In the genomic region with DNA sequence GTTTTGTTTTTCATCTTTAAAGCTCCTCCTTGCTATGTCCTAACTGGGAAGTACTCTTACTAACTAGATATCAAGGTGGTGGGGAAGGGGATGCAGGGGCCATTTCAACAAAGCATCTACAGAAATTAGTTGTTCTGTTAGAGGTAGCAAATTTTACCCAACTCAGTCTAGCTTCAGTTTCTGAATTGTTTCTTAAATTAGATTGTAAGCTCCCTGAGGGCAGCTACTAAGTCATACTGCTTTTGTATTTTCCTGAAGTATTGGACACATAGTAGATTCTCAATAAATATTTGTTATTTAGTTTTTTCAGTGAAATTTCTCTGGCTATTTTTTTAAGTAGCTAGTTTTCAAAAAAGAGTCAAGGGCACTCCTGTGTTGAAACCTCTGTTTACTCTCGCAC, we compare ENCODE assay signal across 9 cellular contexts. TPM values are rescaled to one million over a fixed set of nuclear protein-coding genes. Genes with fewer than 3 reads are reported as not detected.
DNase-seq lines count a peak whose midpoint lies in the region; ATAC-seq and TF ChIP-seq lines count a peak whose summit lies in the region.
"Had no signal": no experiment of that assay in that cellular context is flagged by ENCODE, and none has a peak within 500 bp of the region (broad histone marks: within the 10 kb centered on the region; RNA-seq: fewer than 3 reads in every experiment).

No MANE protein-coding gene starts in this region.

- no peaks in the 10 kb centered on the region for H3F3A ChIP-seq in DOHH2 (ENCODE audit: control insufficient read depth, insufficient read depth)

- TF ChIP-seq CTCF in DOHH2 (IDR thresholded peaks at IDR 0.05; ENCODE audit: low read depth, low read length, poor library complexity, severe bottlenecking), result no peak
- TF ChIP-seq CTCF in OCI-LY3 (IDR thresholded peaks at IDR 0.05; ENCODE audit: low read depth, low read length), result no peak

- no peak overlapping the region for H2BK5ac ChIP-seq in trophoblast cell (ENCODE audit: low read depth, low read length, poor library complexity)

- H3K79me2 ChIP-seq in DOHH2 (ENCODE audit: control insufficient read depth, low read length), result peaks cover 97% of the 10 kb centered on the region
- peaks cover 97% of the 10 kb centered on the region for H3K79me2 ChIP-seq in OCI-LY3 (ENCODE audit: low read length)
- H3K79me2 ChIP-seq in trophoblast cell (ENCODE audit: control insufficient read depth, insufficient read depth, low read length, poor library complexity), result peaks cover 20% of the 10 kb centered on the region

- no peak overlapping the region for H2BK12ac ChIP-seq in trophoblast cell (ENCODE audit: low read length)

- H3K4me2 ChIP-seq in DOHH2 (ENCODE audit: low read length), result peak overlapping the region; percentile 72
- peak overlapping the region; percentile 93 for H3K4me2 ChIP-seq in OCI-LY3 (ENCODE audit: low read length)
- H3K4me2 ChIP-seq in trophoblast cell (ENCODE audit: low read length), result peak overlapping the region; percentile 44

- H3K9ac ChIP-seq in OCI-LY3 (ENCODE audit: low read length) (0 out of 2 replicates have a peak overlapping the region, but pooled peaks have one; percentile 94), endocrine pancreas (ENCODE audit: control insufficient read depth, insufficient read depth, low read length) (no peak overlapping the region), trophoblast cell (ENCODE audit: low read length) (no peak overlapping the region)

- H3K4me1 ChIP-seq in DOHH2 (ENCODE audit: control insufficient read depth, low read length) (peaks cover 46% of the 10 kb centered on the region), OCI-LY3 (ENCODE audit: low read length) (peaks cover 41% of the 10 kb centered on the region), endocrine pancreas (ENCODE audit: control insufficient read depth, insufficient read depth, low read length) (peaks cover 42% of the 10 kb centered on the region), trophoblast cell (ENCODE audit: control insufficient read depth in 1 of 2, insufficient read depth in 2 of 2, low read length in 2 of 2) (peaks cover 2 to 4% of the 10 kb centered on the region in 2 experiments)

- peaks cover 13% of the 10 kb centered on the region for H3K79me1 ChIP-seq in trophoblast cell (ENCODE audit: low read length)

- no peak overlapping the region for H2AK5ac ChIP-seq in trophoblast cell (ENCODE audit: low read length)

- H3K9me3 ChIP-seq in DOHH2 (ENCODE audit: control insufficient read depth, insufficient read depth, low read length) (peaks cover 3% of the 10 kb centered on the region; the same call in 1 of the 2 replicates), OCI-LY3 (ENCODE audit: insufficient read depth, low read length) (no peaks in the 10 kb centered on the region), endocrine pancreas (ENCODE audit: control insufficient read depth, low read length) (no peaks in the 10 kb centered on the region), trophoblast cell (ENCODE audit: insufficient read depth, low read depth, low read length) (no peaks in the 10 kb centered on the region)

- H3K27me3 ChIP-seq in DOHH2 (ENCODE audit: control insufficient read depth, low read length) (no peaks in the 10 kb centered on the region), OCI-LY3 (ENCODE audit: low read depth, low read length) (no peaks in the 10 kb centered on the region), endocrine pancreas (ENCODE audit: control insufficient read depth, insufficient read depth, low read length) (no peaks in the 10 kb centered on the region), trophoblast cell (ENCODE audit: insufficient read depth, low read length) (no peaks in the 10 kb centered on the region)

- no peak overlapping the region for H2BK120ac ChIP-seq in trophoblast cell (ENCODE audit: insufficient read depth, low read length, poor library complexity)

- no peak overlapping the region for H4K8ac ChIP-seq in trophoblast cell (ENCODE audit: low read depth, low read length)

- H4K12ac ChIP-seq in trophoblast cell (ENCODE audit: low read depth, low read length), result no peak overlapping the region

- H3K4ac ChIP-seq in trophoblast cell (ENCODE audit: low read depth, low read length), result peak overlapping the region; percentile 91

- H3K36me3 ChIP-seq in DOHH2 (ENCODE audit: control insufficient read depth, low read length), result peaks cover 92% of the 10 kb centered on the region
- H3K36me3 ChIP-seq in OCI-LY3 (replicated peaks; ENCODE audit: low read depth, low read length), result peaks cover 65% of the 10 kb centered on the region
- peaks cover 2% of the 10 kb centered on the region for H3K36me3 ChIP-seq in endocrine pancreas (ENCODE audit: control insufficient read depth, insufficient read depth, low read length)
- H3K36me3 ChIP-seq in trophoblast cell (ENCODE audit: control insufficient read depth in 1 of 2, insufficient read depth in 2 of 2, low read length in 2 of 2), result peaks cover 11 to 25% of the 10 kb centered on the region in 2 experiments

- H3K4me3 ChIP-seq in DOHH2 (ENCODE audit: low read length) (peak overlapping the region; percentile 72), OCI-LY3 (ENCODE audit: low read length) (peak overlapping the region; percentile 83), endocrine pancreas (ENCODE audit: control insufficient read depth, insufficient read depth, low read length) (peak overlapping the region; percentile 85), trophoblast cell (ENCODE audit: low read depth, low read length) (no peak overlapping the region)

- no peak for ATAC-seq in GM21367 (IDR thresholded peaks at IDR 0.05; ENCODE audit: unreplicated experiment)

- no CpG with 5 or more reads among the region's 1 CpG for WGBS in trophoblast cell (ENCODE audit: extremely low coverage, insufficient coverage, insufficient read length)

- H4K20me1 ChIP-seq in DOHH2 (ENCODE audit: control insufficient read depth, insufficient read depth, low read depth, low read length) (peaks cover 31% of the 10 kb centered on the region; the same call in 1 of the 2 replicates), OCI-LY3 (ENCODE audit: insufficient read depth, low read length) (peaks cover 49% of the 10 kb centered on the region)

- H3K23ac ChIP-seq in trophoblast cell (ENCODE audit: low read length), result no peak overlapping the region

- DNase-seq in trophoblast cell (no peak), HUDEP-2 (lab: John Stamatoyannopoulos, UW; ENCODE audit: unreplicated experiment in 76 of 76) (no peak), C1 segment of cervical spinal cord (lab: John Stamatoyannopoulos, UW) (no peak)
- DNase-seq in activated CD4-positive, CD25-positive, alpha-beta regulatory T cell treated with anti-CD3 and anti-CD28 coated beads, Interleukin-2, amount 50 U/mL, for 72 hours, result no peak
- DNase-seq: foreskin melanocyte had no signal

- no peak overlapping the region for H3K18ac ChIP-seq in trophoblast cell (ENCODE audit: low read length)

- H3K14ac ChIP-seq in trophoblast cell (ENCODE audit: low read length), result no peak overlapping the region

- no peaks in the 10 kb centered on the region for H3K9me2 ChIP-seq in DOHH2 (replicated peaks; ENCODE audit: control insufficient read depth, low read length)

- H4K91ac ChIP-seq in trophoblast cell (ENCODE audit: low read depth, low read length), result no peak overlapping the region

- no peak overlapping the region for H2AFZ ChIP-seq in OCI-LY3 (ENCODE audit: low read depth, low read length)
- H2AFZ ChIP-seq in trophoblast cell (ENCODE audit: insufficient read depth, low read length, poor library complexity), result no peak overlapping the region

- no peak overlapping the region for H3K27ac ChIP-seq in DOHH2 (ENCODE audit: low read depth, low read length)
- H3K27ac ChIP-seq in OCI-LY3 (ENCODE audit: low read length), result no peak overlapping the region
- H3K27ac ChIP-seq in trophoblast cell (ENCODE audit: low read depth, low read length), result no peak overlapping the region

RNA-seq across cellular contexts. Expression of a gene that starts 1.8 kb away (rescaled TPM):
- polyA plus RNA-seq in trophoblast cell (2013), result 162 and 163 TPM in 2 replicates

RNA-seq across cellular contexts. Expression of a gene that starts 16.4 kb away (rescaled TPM):
- polyA plus RNA-seq in trophoblast cell (2013), result not detected in 2 replicates

RNA-seq across cellular contexts. Expression of a gene that starts 30.6 kb away (rescaled TPM):
- 374 and 377 TPM in 2 replicates for polyA plus RNA-seq in trophoblast cell (2013)

RNA-seq across cellular contexts. Expression of a gene that starts 49.9 kb away (rescaled TPM):
- 65.1 and 69.2 TPM in 2 replicates for polyA plus RNA-seq in trophoblast cell (2013)
